ENCODE assay signal across 22 cellular contexts in genomic region chr18:45871655-45872054, GRCh38. TPM values are rescaled to one million over a fixed set of nuclear protein-coding genes. Genes with fewer than 3 reads are reported as not detected.
DNase-seq lines count a peak whose midpoint lies in the region; ATAC-seq, FAIRE-seq and TF ChIP-seq lines count a peak whose summit lies in the region.
"Had no signal": no experiment of that assay in that cellular context is flagged by ENCODE, and none has a peak within 500 bp of the region (broad histone marks: within the 10 kb centered on the region; RNA-seq: fewer than 3 reads in every experiment).

No MANE protein-coding gene starts in this region.

- no peak overlapping the region for H3K27ac ChIP-seq in GM23248
- no peak overlapping the region for H3K27ac ChIP-seq in PC-3 (ENCODE audit: low read length)
- H3K27ac ChIP-seq in mammary epithelial cell (ENCODE audit: insufficient read depth, low read depth, low read length), result no peak overlapping the region
- H3K27ac ChIP-seq in HepG2 (ENCODE audit: extremely low read length, insufficient read depth, low read length), result no peak overlapping the region
- H3K27ac ChIP-seq in kidney (ENCODE audit: low read depth in 2 of 2, low read length in 2 of 2), result no peak overlapping the region
- no peak overlapping the region for H3K27ac ChIP-seq in esophagus muscularis mucosa (replicated peaks in 1 of 4)
- H3K27ac ChIP-seq: ascending aorta, heart right ventricle, lower lobe of right lung, SJCRH30, VCaP had no signal

- H3K9me2 ChIP-seq in GM23248 (ENCODE audit: insufficient read depth) (no peaks in the 10 kb centered on the region), PC-3 (replicated peaks; ENCODE audit: low read length) (no peaks in the 10 kb centered on the region)

- TF ChIP-seq POLR2A in HepG2 (IDR thresholded peaks at IDR 0.05; ENCODE audit: insufficient read depth in 1 of 2, low read depth in 2 of 2, low read length in 2 of 2), result no peak
- no peak for TF ChIP-seq POLR2A in esophagus muscularis mucosa (IDR thresholded peaks at IDR 0.05; ENCODE audit: low read depth)

- ATAC-seq in PC-3 (no peak), HepG2 (no peak)
- ATAC-seq: heart right ventricle, lower lobe of right lung had no signal

- DNase-seq in GM23248 (peak; percentile 49), PC-3 (peak; percentile 30), mammary epithelial cell (peak; percentile 63), HepG2 (ENCODE audit: low spot score) (peak; percentile 12), kidney (no peak), esophagus muscularis mucosa (ENCODE audit: extremely low spot score) (no peak)
- DNase-seq in stimulated activated CD4-positive, alpha-beta T cell treated with anti-CD3 and anti-CD28 coated beads, Interleukin-15, amount 100 ng/mL, for 24 hours, result no peak
- no peak for DNase-seq in activated naive CD4-positive, alpha-beta T cell (lab: John Stamatoyannopoulos, UW)
- DNase-seq: activated CD4-positive, alpha-beta T cell treated with anti-CD3 and anti-CD28 coated beads, Interleukin-2, amount 50 U/mL, for 4 hours; activated naive CD4-positive, alpha-beta T cell treated with Interleukin-2 at 50 U/mL for 16 hours; CD8-positive, alpha-beta memory T cell; DND-41; effector memory CD4-positive, alpha-beta T cell; heart right ventricle; lower lobe of right lung; NCI-H2029 treated with DMSO at 0.1 percent for 48 hours; nucleus accumbens; SJCRH30; stimulated activated CD4-positive, alpha-beta T cell treated with anti-CD3 and anti-CD28 coated beads, Interleukin-4, amount 100 ng/mL, for 4 hours had no signal

- CTCF ChIA-PET in PC-3 (lab: Charles Lee) (no interaction called here), mammary epithelial cell (lab: Charles Lee; ENCODE audit: low non-redundant PET) (no interaction called here), HepG2 (lab: Yijun Ruan, JAX; ENCODE audit: low intra/inter-chr PET ratio, low total read pairs) (no interaction called here)

- no peaks in the 10 kb centered on the region for H3K27me3 ChIP-seq in GM23248 (replicated peaks; ENCODE audit: insufficient read depth)
- no peaks in the 10 kb centered on the region for H3K27me3 ChIP-seq in PC-3 (ENCODE audit: low read length)
- H3K27me3 ChIP-seq in mammary epithelial cell (ENCODE audit: insufficient read depth, low read length), result no peaks in the 10 kb centered on the region
- no peaks in the 10 kb centered on the region for H3K27me3 ChIP-seq in HepG2 (ENCODE audit: control insufficient read depth in 1 of 2, insufficient read depth in 2 of 2, low read length in 2 of 2)
- H3K27me3 ChIP-seq in esophagus muscularis mucosa, result no peaks in the 10 kb centered on the region
- H3K27me3 ChIP-seq: ascending aorta, heart right ventricle, SJCRH30 had no signal

- dilution Hi-C loops in mammary epithelial cell (cut with HindIII; ENCODE audit: low sequenced_read_pairs), result no loop called here

- H3K79me2 ChIP-seq in GM23248 (ENCODE audit: insufficient read depth) (peaks cover 40% of the 10 kb centered on the region), PC-3 (ENCODE audit: low read length) (no peaks in the 10 kb centered on the region), mammary epithelial cell (ENCODE audit: insufficient read depth, low read length) (no peaks in the 10 kb centered on the region), HepG2 (ENCODE audit: insufficient read depth, low read length) (no peaks in the 10 kb centered on the region)

- H3K9me3 ChIP-seq in GM23248 (ENCODE audit: low read depth) (no peaks in the 10 kb centered on the region), PC-3 (ENCODE audit: low read length) (no peaks in the 10 kb centered on the region), mammary epithelial cell (replicated peaks; ENCODE audit: insufficient read depth, low read length) (no peaks in the 10 kb centered on the region), HepG2 (ENCODE audit: low read length) (no peaks in the 10 kb centered on the region), kidney (ENCODE audit: control insufficient read depth in 1 of 2, low read length in 2 of 2) (no peaks in the 10 kb centered on the region), esophagus muscularis mucosa (no peaks in the 10 kb centered on the region)
- H3K9me3 ChIP-seq: ascending aorta, heart right ventricle, lower lobe of right lung, SJCRH30 had no signal

- in situ Hi-C loops in GM23248 (cut with MboI), result loop anchor here (10.0 kb wide), 1 partner anchor 177 kb away; no protein-coding TSS in a partner anchor
- in situ Hi-C loops in mammary epithelial cell (cut with MboI; ENCODE audit: low sequenced_read_pairs in 2 of 2), result loop anchor here in 1 of 2 donors (10.0 kb wide), 1 partner anchor 177 kb away; no protein-coding TSS in a partner anchor
- in situ Hi-C loops in HepG2 (cut with HindIII; ENCODE audit: extremely low pct_ligation_motif_present, low pct_unique_long_range_greater_than_20kb), result no loop called here

- intact Hi-C loops in PC-3 (cut with micrococcal nuclease), result no loop called here
- intact Hi-C loops in mammary epithelial cell (cut with micrococcal nuclease), result loop anchor here (5.0 kb wide), 1 partner anchor 36 kb away; no protein-coding TSS in a partner anchor
- intact Hi-C loops in HepG2 (cut with micrococcal nuclease; ENCODE audit: unreplicated experiment), result no loop called here
- intact Hi-C loops in kidney (cut with DNase I), result no loop called here
- intact Hi-C loops in esophagus muscularis mucosa (cut with DNase I), result no loop called here

- POLR2A ChIA-PET in PC-3 (lab: Charles Lee; ENCODE audit: unreplicated experiment), result no interaction called here
- POLR2A ChIA-PET in HepG2 (lab: Yijun Ruan, JAX), result no interaction called here

- H4K20me1 ChIP-seq in GM23248 (ENCODE audit: insufficient read depth) (0 out of 2 replicates have a peak, but pooled peaks cover 3% of the 10 kb centered on the region), PC-3 (ENCODE audit: low read length) (no peaks in the 10 kb centered on the region), mammary epithelial cell (ENCODE audit: insufficient read depth, low read length) (no peaks in the 10 kb centered on the region), HepG2 (ENCODE audit: insufficient read depth, low read length) (no peaks in the 10 kb centered on the region)

- FAIRE-seq in HepG2 (lab: Jason Lieb, UNC) (no peak), kidney (lab: Jason Lieb, UNC) (no peak)

- H3K4me2 ChIP-seq in GM23248 (ENCODE audit: unreplicated experiment) (no peak overlapping the region), PC-3 (ENCODE audit: low read length) (no peak overlapping the region), mammary epithelial cell (ENCODE audit: insufficient read depth, low read depth, low read length) (no peak overlapping the region), HepG2 (ENCODE audit: low read depth, low read length) (no peak overlapping the region)

- TF ChIP-seq EP300 in HepG2 (IDR thresholded peaks at IDR 0.05; ENCODE audit: low read depth in 2 of 2, low read length in 2 of 2) (no peak), HepG2 (CRISPR knock-in tag; IDR thresholded peaks at IDR 0.05; ENCODE audit: borderline replicate concordance) (no peak), esophagus muscularis mucosa (IDR thresholded peaks at IDR 0.05) (no peak)

- TF ChIP-seq CTCF in PC-3 (conservative IDR thresholded peaks at IDR 0.05; ENCODE audit: low read depth, low read length) (no peak), mammary epithelial cell (conservative IDR thresholded peaks at IDR 0.05 in 1 of 2, IDR thresholded peaks at IDR 0.05 in 1 of 2; ENCODE audit: extremely low read depth in 1 of 2, insufficient read depth in 1 of 2, low read depth in 1 of 2, low read length in 2 of 2) (no peak), HepG2 (CRISPR knock-in tag; IDR thresholded peaks at IDR 0.05) (no peak), kidney (IDR thresholded peaks at IDR 0.05; ENCODE audit: borderline replicate concordance, extremely low read depth, insufficient read depth) (no peak), esophagus muscularis mucosa (IDR thresholded peaks at IDR 0.05) (no peak)

- 66 to 67% methylated on average over 4 of the region's 4 CpGs for WGBS in GM23248 (ENCODE audit: low coverage in 1 of 2, low lambda C conversion rate in 2 of 2, missing lambda C conversion rate in 2 of 2), 2 experiments
- WGBS in mammary epithelial cell (ENCODE audit: low coverage, missing lambda C conversion rate), result 52% methylated on average over 4 of the region's 4 CpGs
- WGBS in HepG2 (ENCODE audit: low lambda C conversion rate), result 89% methylated on average over 4 of the region's 4 CpGs
- WGBS in esophagus muscularis mucosa, result 80% methylated on average over 4 of the region's 4 CpGs

- no peak for TF ChIP-seq RAD21 in HepG2 (CRISPR knock-in tag; IDR thresholded peaks at IDR 0.05)

- H3K4me1 ChIP-seq in GM23248 (ENCODE audit: insufficient read depth) (peaks cover 13% of the 10 kb centered on the region), PC-3 (ENCODE audit: insufficient read depth, low read length) (peaks cover 4% of the 10 kb centered on the region; the same call in 1 of the 2 replicates), mammary epithelial cell (ENCODE audit: insufficient read depth, low read length) (peaks cover 6% of the 10 kb centered on the region), HepG2 (ENCODE audit: insufficient read depth, low read length) (no peaks in the 10 kb centered on the region), kidney (ENCODE audit: control insufficient read depth in 1 of 2, insufficient read depth in 1 of 2, low read depth in 1 of 2, low read length in 2 of 2) (no peaks in the 10 kb centered on the region), esophagus muscularis mucosa (no peaks in the 10 kb centered on the region)
- H3K4me1 ChIP-seq: ascending aorta, lower lobe of right lung, SJCRH30 had no signal

- H3K9ac ChIP-seq in GM23248 (no peak overlapping the region), PC-3 (ENCODE audit: low read length) (no peak overlapping the region), mammary epithelial cell (ENCODE audit: insufficient read depth, low read length) (no peak overlapping the region), HepG2 (ENCODE audit: insufficient read depth, low read depth, low read length) (no peak overlapping the region), kidney (ENCODE audit: low read length in 2 of 2) (no peak overlapping the region)

- H2AFZ ChIP-seq in GM23248 (no peak overlapping the region), PC-3 (ENCODE audit: low read length) (no peak overlapping the region), mammary epithelial cell (ENCODE audit: low read depth, low read length) (no peak overlapping the region), HepG2 (ENCODE audit: low read length) (no peak overlapping the region)

- H3K4me3 ChIP-seq in GM23248 (no peak overlapping the region), PC-3 (ENCODE audit: low read length) (no peak overlapping the region), mammary epithelial cell (replicated peaks in 1 of 3; ENCODE audit: insufficient read depth in 1 of 3, low read depth in 2 of 3, low read length in 3 of 3) (no peak overlapping the region), HepG2 (replicated peaks in 1 of 3; ENCODE audit: insufficient read depth in 1 of 3, low read depth in 2 of 3, low read length in 3 of 3) (no peak overlapping the region), kidney (ENCODE audit: low read length in 2 of 2) (no peak overlapping the region), esophagus muscularis mucosa (no peak overlapping the region)
- H3K4me3 ChIP-seq: ascending aorta, heart right ventricle, lower lobe of right lung, SJCRH30 had no signal

- H3F3A ChIP-seq in GM23248 (ENCODE audit: insufficient read depth), result peaks cover 33% of the 10 kb centered on the region
- H3F3A ChIP-seq in PC-3 (ENCODE audit: low read length, unreplicated experiment), result no peaks in the 10 kb centered on the region

- BruUV-seq in PC-3 (replicated peaks; lab: Mats Ljungman, UMichigan) (no TSS peak), mammary epithelial cell (replicated peaks; lab: Mats Ljungman, UMichigan) (no TSS peak), HepG2 (replicated peaks; lab: Mats Ljungman, UMichigan) (no TSS peak)

- peaks cover 89% of the 10 kb centered on the region for H3K36me3 ChIP-seq in GM23248 (ENCODE audit: low read depth)
- no peaks in the 10 kb centered on the region for H3K36me3 ChIP-seq in PC-3 (ENCODE audit: low read depth, low read length)
- peaks cover 3% of the 10 kb centered on the region for H3K36me3 ChIP-seq in mammary epithelial cell (ENCODE audit: insufficient read depth, low read length)
- H3K36me3 ChIP-seq in HepG2 (replicated peaks in 1 of 2; ENCODE audit: control insufficient read depth in 1 of 2, insufficient read depth in 2 of 2, low read length in 2 of 2), result peaks cover 6 to 39% of the 10 kb centered on the region in 2 experiments; a peak in 4 of 5 replicates
- peaks cover 11 to 35% of the 10 kb centered on the region in 2 donors for H3K36me3 ChIP-seq in kidney (ENCODE audit: control insufficient read depth in 1 of 2, insufficient read depth in 2 of 2, low read length in 2 of 2)
- H3K36me3 ChIP-seq in esophagus muscularis mucosa, result peaks cover 33 to 95% (median 68%) of the 10 kb centered on the region in 4 donors
- H3K36me3 ChIP-seq: SJCRH30 had no signal

RNA-seq across cellular contexts. Expression of gene SIGLEC15, which starts 46.2 kb away (rescaled TPM):
- total RNA-seq in GM23248 (2014; rRNA removed; shearing (Covaris generic)), result 0.22 and 0.38 TPM in 2 replicates
- polyA plus RNA-seq in GM23248 (2016; fragmentation: Nextera tagmentation; extraction: Ambion mirVana) (0.69 and 1.5 TPM in 2 replicates), mammary epithelial cell (0.03 TPM), HepG2 (2011; rRNA removed) (not detected in 2 replicates), kidney (ENCODE audit: insufficient read depth, low read depth, low replicate concordance) (not detected)
- total RNA-seq in PC-3 (2014; rRNA removed) (2.0 and 4.8 TPM in 2 replicates), mammary epithelial cell (under 1 TPM in 1 of 2 donors, not detected in 1; 0.17 TPM), HepG2 (2016; rRNA removed; fragmentation: Illumina TruSeq; extraction: Trizol) (not detected in 2 replicates), kidney (1.2 TPM), esophagus muscularis mucosa (under 1 TPM in 1 of 4 donors, not detected in 3; 0.17 TPM)
- polyA minus RNA-seq in mammary epithelial cell, result not detected
- not detected in 2 replicates for total RNA-seq in HepG2 (2016; cell fraction: cytosol; rRNA removed; fragmentation: Illumina TruSeq; extraction: Trizol; ENCODE audit: low read depth)
- total RNA-seq in HepG2 (2016; cell fraction: insoluble cytoplasmic fraction; rRNA removed; fragmentation: Illumina TruSeq; extraction: Trizol), result not detected in 2 replicates
- total RNA-seq in HepG2 (2016; cell fraction: membrane; rRNA removed; fragmentation: Illumina TruSeq; extraction: Trizol), result not detected in 2 replicates
- total RNA-seq in HepG2 (2016; cell fraction: nucleus; rRNA removed; fragmentation: Illumina TruSeq; extraction: Trizol), result not detected in 2 replicates
- not detected in 2 replicates for polyA plus RNA-seq in HepG2 (2011; cell fraction: cytosol; rRNA removed)
- polyA plus RNA-seq in HepG2 (2011; cell fraction: nucleus; rRNA removed), result not detected in 2 replicates
- not detected in 2 replicates for polyA plus RNA-seq in HepG2 (2012)
- polyA plus RNA-seq in HepG2 (2016; cell fraction: cytosol; fragmentation: Illumina TruSeq; extraction: Trizol; ENCODE audit: low read depth), result not detected in 2 replicates
- not detected in 2 replicates for polyA plus RNA-seq in HepG2 (2016; cell fraction: insoluble cytoplasmic fraction; fragmentation: Illumina TruSeq; extraction: Trizol; ENCODE audit: low read depth)
- polyA plus RNA-seq in HepG2 (2016; cell fraction: membrane; fragmentation: Illumina TruSeq; extraction: Trizol; ENCODE audit: low read depth), result not detected in 2 replicates
- polyA plus RNA-seq in HepG2 (2016; cell fraction: nucleus; fragmentation: Illumina TruSeq; extraction: Trizol; ENCODE audit: insufficient read depth, low read depth), result not detected in 2 replicates
- not detected in 2 replicates for polyA minus RNA-seq in HepG2 (2011; rRNA and poly(A)+ RNA removed; ENCODE audit: low replicate concordance)
- polyA minus RNA-seq in HepG2 (2011; cell fraction: cytosol; rRNA and poly(A)+ RNA removed), result not detected in 2 replicates
- not detected in 2 replicates for polyA minus RNA-seq in HepG2 (2011; cell fraction: nucleus; rRNA and poly(A)+ RNA removed)
- total RNA-seq: ascending aorta; CD8-positive, alpha-beta memory T cell had no signal
- polyA plus RNA-seq: IgD-negative memory B cell had no signal

Comparison
In these comparisons a context has a peak if more than half of its experiments do, and no peak if none do; other contexts are left out.
1. DNase-seq: peak in GM23248 (single experiment), PC-3 (single experiment), mammary epithelial cell (single experiment) and HepG2 (single experiment); none in kidney (single experiment), stimulated activated CD4-positive, alpha-beta T cell treated with anti-CD3 and anti-CD28 coated beads, Interleukin-15, amount 100 ng/mL, for 24 hours (single experiment), activated naive CD4-positive, alpha-beta T cell (0 of 4) and esophagus muscularis mucosa (single experiment).